ENCODE assay signal across 18 cellular contexts in the genomic region with DNA sequence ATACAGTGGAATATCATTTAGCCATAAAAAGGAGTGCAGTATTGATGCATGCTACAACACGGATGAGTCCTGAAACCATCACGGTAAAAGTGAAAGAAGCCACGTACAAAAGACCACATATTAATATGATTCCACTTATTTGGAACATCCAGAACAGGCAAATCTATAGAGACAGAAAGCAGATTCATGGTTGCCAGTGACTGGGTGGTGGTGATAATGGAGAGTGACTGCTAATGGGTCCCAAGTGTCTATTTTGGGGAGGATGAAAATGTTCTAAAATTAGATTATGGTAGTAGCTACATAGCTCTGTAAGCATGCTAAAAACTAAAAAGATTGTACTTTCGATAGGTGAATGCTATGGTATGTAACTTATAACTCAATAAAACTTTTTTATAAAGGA. TPM values are rescaled to one million over a fixed set of nuclear protein-coding genes. Genes with fewer than 3 reads are reported as not detected.
DNase-seq lines count a peak whose midpoint lies in the region; ATAC-seq and TF ChIP-seq lines count a peak whose summit lies in the region.
"Had no signal": no experiment of that assay in that cellular context is flagged by ENCODE, and none has a peak within 500 bp of the region (broad histone marks: within the 10 kb centered on the region; RNA-seq: fewer than 3 reads in every experiment).

No MANE protein-coding gene starts in this region.

- H3K27me3 Mint-ChIP-seq in activated CD8-positive, alpha-beta T cell treated with anti-CD3 and anti-CD28 coated beads for 36 hours, result no peaks in the 10 kb centered on the region
- no peaks in the 10 kb centered on the region for H3K27me3 Mint-ChIP-seq in activated CD8-positive, alpha-beta T cell treated with anti-CD3 and anti-CD28 coated beads, Interleukin-2, amount 10 ng/mL, durations not matched to agents 7 days and 5 days (ENCODE audit: low read depth)
- H3K27me3 Mint-ChIP-seq in CD4-positive, alpha-beta T cell, result no peaks in the 10 kb centered on the region
- no peaks in the 10 kb centered on the region for H3K27me3 Mint-ChIP-seq in activated T-helper 1 cell treated with anti-CD3 and anti-CD28 coated beads, Interleukin-12 subunit alpha, Interleukin-12 subunit beta, Interleukin-2, Interleukin-4 antibody, amounts not matched to agents 30 ng/mL and 10 ng/mL and 1 ng/mL, durations not matched to agents 14 hours and 24 hours and 36 hours (ENCODE audit: insufficient read depth)
- H3K27me3 Mint-ChIP-seq in immature natural killer cell (ENCODE audit: low read depth in 3 of 3), result peaks cover 0 to 11% (median 7%) of the 10 kb centered on the region in 3 donors

- in situ Hi-C loops in mammary epithelial cell (cut with MboI; ENCODE audit: low sequenced_read_pairs in 2 of 2), result no loop called here

- no peak for ATAC-seq in activated CD8-positive, alpha-beta T cell treated with anti-CD3 and anti-CD28 coated beads for 36 hours
- no peak for ATAC-seq in activated CD8-positive, alpha-beta T cell treated with anti-CD3 and anti-CD28 coated beads, Interleukin-2, amount 10 ng/mL, durations not matched to agents 7 days and 5 days
- ATAC-seq in CD4-positive, alpha-beta T cell (ENCODE audit: poor library complexity), result no peak
- ATAC-seq: GM23338, HCT116 had no signal

- H3K4me3 Mint-ChIP-seq in activated CD8-positive, alpha-beta T cell treated with anti-CD3 and anti-CD28 coated beads for 36 hours, result no peak overlapping the region
- H3K4me3 Mint-ChIP-seq in activated CD8-positive, alpha-beta T cell treated with anti-CD3 and anti-CD28 coated beads, Interleukin-2, amount 10 ng/mL, durations not matched to agents 7 days and 5 days, result no peak overlapping the region
- H3K4me3 Mint-ChIP-seq in CD4-positive, alpha-beta T cell, result no peak overlapping the region
- H3K4me3 Mint-ChIP-seq in activated T-helper 1 cell treated with anti-CD3 and anti-CD28 coated beads, Interleukin-12 subunit alpha, Interleukin-12 subunit beta, Interleukin-2, Interleukin-4 antibody, amounts not matched to agents 30 ng/mL and 10 ng/mL and 1 ng/mL, durations not matched to agents 14 hours and 24 hours and 36 hours, result peak overlapping the region; percentile 4
- peak overlapping the region; percentile 29 to 60 (median 46) for H3K4me3 Mint-ChIP-seq in immature natural killer cell
- H3K4me3 Mint-ChIP-seq: GM23338 had no signal

- H3K27ac Mint-ChIP-seq in activated CD8-positive, alpha-beta T cell treated with anti-CD3 and anti-CD28 coated beads for 36 hours, result peak overlapping the region; percentile 96
- no peak overlapping the region for H3K27ac Mint-ChIP-seq in activated CD8-positive, alpha-beta T cell treated with anti-CD3 and anti-CD28 coated beads, Interleukin-2, amount 10 ng/mL, durations not matched to agents 7 days and 5 days
- peak overlapping the region; percentile 69 for H3K27ac Mint-ChIP-seq in CD4-positive, alpha-beta T cell
- H3K27ac Mint-ChIP-seq in activated T-helper 1 cell treated with anti-CD3 and anti-CD28 coated beads, Interleukin-12 subunit alpha, Interleukin-12 subunit beta, Interleukin-2, Interleukin-4 antibody, amounts not matched to agents 30 ng/mL and 10 ng/mL and 1 ng/mL, durations not matched to agents 14 hours and 24 hours and 36 hours, result no peak overlapping the region
- H3K27ac Mint-ChIP-seq in immature natural killer cell, result peak overlapping the region in 5 of 6 donors; percentile 17 to 81 (median 76)
- H3K27ac Mint-ChIP-seq: GM23338 had no signal

- H3K9ac ChIP-seq in mammary epithelial cell (ENCODE audit: insufficient read depth, low read length), result no peak overlapping the region

- no peak for DNase-seq in activated CD8-positive, alpha-beta T cell treated with anti-CD3 and anti-CD28 coated beads for 36 hours
- no peak for DNase-seq in activated CD8-positive, alpha-beta T cell treated with anti-CD3 and anti-CD28 coated beads, Interleukin-2, amount 10 ng/mL, durations not matched to agents 7 days and 5 days
- no peak for DNase-seq in CD4-positive, alpha-beta T cell
- no peak for DNase-seq in activated T-helper 1 cell treated with anti-CD3 and anti-CD28 coated beads, Interleukin-12 subunit alpha, Interleukin-12 subunit beta, Interleukin-2, Interleukin-4 antibody, amounts not matched to agents 30 ng/mL and 10 ng/mL and 1 ng/mL, durations not matched to agents 14 hours and 24 hours and 36 hours (ENCODE audit: low spot score)
- DNase-seq in immature natural killer cell (no peak), NCI-H2171 (lab: John Stamatoyannopoulos, UW) (no peak), mammary epithelial cell (no peak)
- DNase-seq in activated CD4-positive, CD25-positive, alpha-beta regulatory T cell treated with anti-CD3 and anti-CD28 coated beads, Interleukin-2, amount 50 U/mL, for 72 hours, result no peak
- DNase-seq: DMS 273 treated with DMSO at 0.1 percent for 48 hours, GF-D8, NCI-H1417 treated with DMSO at 0.1 percent for 48 hours, NCI-H2029, NCI-H510A treated with DMSO at 0.1 percent for 48 hours, NCI-H82, PC-9 had no signal

- POLR2A ChIA-PET in activated CD8-positive, alpha-beta T cell treated with anti-CD3 and anti-CD28 coated beads for 36 hours (lab: Charles Lee), result interaction anchor here (0.6 to 1.8 kb wide), 7 partner anchors 8 to 84 kb away, joined by 3 to 6 read pairs (median 5); no protein-coding TSS in a partner anchor
- POLR2A ChIA-PET in activated CD8-positive, alpha-beta T cell treated with anti-CD3 and anti-CD28 coated beads, Interleukin-2, amount 10 ng/mL, durations not matched to agents 7 days and 5 days (lab: Charles Lee), result no interaction called here
- POLR2A ChIA-PET in CD4-positive, alpha-beta T cell (lab: Charles Lee), result no interaction called here

- intact Hi-C loops in activated CD8-positive, alpha-beta T cell treated with anti-CD3 and anti-CD28 coated beads for 36 hours (cut with micrococcal nuclease), result no loop called here
- intact Hi-C loops in CD4-positive, alpha-beta T cell (cut with DNase I, micrococcal nuclease), result no loop called here
- intact Hi-C loops in activated T-helper 1 cell treated with anti-CD3 and anti-CD28 coated beads, Interleukin-12 subunit alpha, Interleukin-12 subunit beta, Interleukin-2, Interleukin-4 antibody, amounts not matched to agents 30 ng/mL and 10 ng/mL and 1 ng/mL, durations not matched to agents 14 hours and 24 hours and 36 hours (cut with micrococcal nuclease), result no loop called here
- intact Hi-C loops in mammary epithelial cell (cut with micrococcal nuclease), result no loop called here

- no peak overlapping the region for H3K4me2 ChIP-seq in mammary epithelial cell (ENCODE audit: insufficient read depth, low read depth, low read length)
- H3K4me2 ChIP-seq: GM23338, PC-9 had no signal

- peaks cover 81% of the 10 kb centered on the region for H3K4me1 Mint-ChIP-seq in activated CD8-positive, alpha-beta T cell treated with anti-CD3 and anti-CD28 coated beads for 36 hours (ENCODE audit: low read depth)
- H3K4me1 Mint-ChIP-seq in activated CD8-positive, alpha-beta T cell treated with anti-CD3 and anti-CD28 coated beads, Interleukin-2, amount 10 ng/mL, durations not matched to agents 7 days and 5 days (ENCODE audit: low read depth), result peaks cover 68% of the 10 kb centered on the region
- H3K4me1 Mint-ChIP-seq in CD4-positive, alpha-beta T cell (ENCODE audit: low read depth), result peaks cover 77% of the 10 kb centered on the region
- H3K4me1 Mint-ChIP-seq in activated T-helper 1 cell treated with anti-CD3 and anti-CD28 coated beads, Interleukin-12 subunit alpha, Interleukin-12 subunit beta, Interleukin-2, Interleukin-4 antibody, amounts not matched to agents 30 ng/mL and 10 ng/mL and 1 ng/mL, durations not matched to agents 14 hours and 24 hours and 36 hours (ENCODE audit: low read depth), result peaks cover 39% of the 10 kb centered on the region
- H3K4me1 Mint-ChIP-seq in immature natural killer cell, result peaks cover 80 to 89% of the 10 kb centered on the region in 2 donors

- no peaks in the 10 kb centered on the region for H4K20me1 ChIP-seq in mammary epithelial cell (ENCODE audit: insufficient read depth, low read length)
- H4K20me1 ChIP-seq: BLaER1 treated with 17β-estradiol and CSF1 and Interleukin-3, amounts not matched to agents 10 nM and 100 nM had no signal

- WGBS in mammary epithelial cell (ENCODE audit: low coverage, missing lambda C conversion rate), result 77% methylated on average over 4 of the region's 4 CpGs

- H3K27me3 ChIP-seq in CD4-positive, alpha-beta T cell (ENCODE audit: control insufficient read depth, insufficient read depth, low read length), result no peaks in the 10 kb centered on the region
- H3K27me3 ChIP-seq in mammary epithelial cell (ENCODE audit: insufficient read depth, low read length), result no peaks in the 10 kb centered on the region
- H3K27me3 ChIP-seq: BLaER1 treated with 17β-estradiol and CSF1 and Interleukin-3, amounts not matched to agents 10 nM and 100 nM had no signal

- H3K4me1 ChIP-seq in mammary epithelial cell (ENCODE audit: insufficient read depth, low read length), result no peaks in the 10 kb centered on the region

- H3K9me3 ChIP-seq in CD4-positive, alpha-beta T cell (ENCODE audit: control insufficient read depth, low read length), result no peaks in the 10 kb centered on the region
- no peaks in the 10 kb centered on the region for H3K9me3 ChIP-seq in mammary epithelial cell (replicated peaks; ENCODE audit: insufficient read depth, low read length)

- H3K36me3 ChIP-seq in mammary epithelial cell (ENCODE audit: insufficient read depth, low read length), result no peaks in the 10 kb centered on the region

- H3K4me3 ChIP-seq in mammary epithelial cell (replicated peaks in 1 of 3; ENCODE audit: insufficient read depth in 1 of 3, low read depth in 2 of 3, low read length in 3 of 3), result no peak overlapping the region
- H3K4me3 ChIP-seq: BLaER1 treated with 17β-estradiol and CSF1 and Interleukin-3, amounts not matched to agents 10 nM and 100 nM; GM23338; PC-9 had no signal

- peaks cover 39% of the 10 kb centered on the region for H3K36me3 Mint-ChIP-seq in activated CD8-positive, alpha-beta T cell treated with anti-CD3 and anti-CD28 coated beads for 36 hours (ENCODE audit: low read depth)
- H3K36me3 Mint-ChIP-seq in activated CD8-positive, alpha-beta T cell treated with anti-CD3 and anti-CD28 coated beads, Interleukin-2, amount 10 ng/mL, durations not matched to agents 7 days and 5 days (ENCODE audit: low read depth), result peaks cover 23% of the 10 kb centered on the region
- peaks cover 77% of the 10 kb centered on the region for H3K36me3 Mint-ChIP-seq in CD4-positive, alpha-beta T cell (ENCODE audit: low read depth)
- peaks cover 16% of the 10 kb centered on the region for H3K36me3 Mint-ChIP-seq in activated T-helper 1 cell treated with anti-CD3 and anti-CD28 coated beads, Interleukin-12 subunit alpha, Interleukin-12 subunit beta, Interleukin-2, Interleukin-4 antibody, amounts not matched to agents 30 ng/mL and 10 ng/mL and 1 ng/mL, durations not matched to agents 14 hours and 24 hours and 36 hours (ENCODE audit: low read depth)
- H3K36me3 Mint-ChIP-seq in immature natural killer cell, result peaks cover 5 to 16% (median 5%) of the 10 kb centered on the region in 3 donors

- H3K27ac ChIP-seq in CD4-positive, alpha-beta T cell (ENCODE audit: low read depth, low read length), result no peak overlapping the region
- H3K27ac ChIP-seq in mammary epithelial cell (ENCODE audit: insufficient read depth, low read depth, low read length), result no peak overlapping the region
- H3K27ac ChIP-seq: PC-9 had no signal

- dilution Hi-C loops in mammary epithelial cell (cut with HindIII; ENCODE audit: low sequenced_read_pairs), result loop anchor here (5.0 kb wide), 1 partner anchor 88 kb away; no protein-coding TSS in a partner anchor

- H3K9me3 Mint-ChIP-seq in activated CD8-positive, alpha-beta T cell treated with anti-CD3 and anti-CD28 coated beads for 36 hours, result peaks cover 3% of the 10 kb centered on the region
- H3K9me3 Mint-ChIP-seq in activated CD8-positive, alpha-beta T cell treated with anti-CD3 and anti-CD28 coated beads, Interleukin-2, amount 10 ng/mL, durations not matched to agents 7 days and 5 days (ENCODE audit: insufficient read depth), result peaks cover 5% of the 10 kb centered on the region
- H3K9me3 Mint-ChIP-seq in CD4-positive, alpha-beta T cell, result no peaks in the 10 kb centered on the region
- H3K9me3 Mint-ChIP-seq in activated T-helper 1 cell treated with anti-CD3 and anti-CD28 coated beads, Interleukin-12 subunit alpha, Interleukin-12 subunit beta, Interleukin-2, Interleukin-4 antibody, amounts not matched to agents 30 ng/mL and 10 ng/mL and 1 ng/mL, durations not matched to agents 14 hours and 24 hours and 36 hours, result peaks cover 9% of the 10 kb centered on the region
- H3K9me3 Mint-ChIP-seq in immature natural killer cell, result no peaks in the 10 kb centered on the region
- H3K9me3 Mint-ChIP-seq: GM23338 had no signal

- CTCF ChIA-PET in activated CD8-positive, alpha-beta T cell treated with anti-CD3 and anti-CD28 coated beads for 36 hours (lab: Charles Lee), result interaction anchor here (1.0 to 1.6 kb wide), 4 partner anchors 10 to 83 kb away, joined by 3 to 5 read pairs (median 4); a partner anchor contains a TSS
- CTCF ChIA-PET in activated CD8-positive, alpha-beta T cell treated with anti-CD3 and anti-CD28 coated beads, Interleukin-2, amount 10 ng/mL, durations not matched to agents 7 days and 5 days (lab: Charles Lee), result interaction anchor here (0.9 kb wide), 1 partner anchor 39 kb away, joined by 3 read pairs; a partner anchor contains a TSS
- CTCF ChIA-PET in CD4-positive, alpha-beta T cell (lab: Charles Lee), result no interaction called here
- CTCF ChIA-PET in mammary epithelial cell (lab: Charles Lee; ENCODE audit: low non-redundant PET), result no interaction called here

- TF ChIP-seq CTCF in activated CD8-positive, alpha-beta T cell treated with anti-CD3 and anti-CD28 coated beads for 36 hours (IDR thresholded peaks at IDR 0.05), result no peak
- no peak for TF ChIP-seq CTCF in CD4-positive, alpha-beta T cell (IDR thresholded peaks at IDR 0.05)
- TF ChIP-seq CTCF in mammary epithelial cell (conservative IDR thresholded peaks at IDR 0.05 in 1 of 2, IDR thresholded peaks at IDR 0.05 in 1 of 2; ENCODE audit: extremely low read depth in 1 of 2, insufficient read depth in 1 of 2, low read depth in 1 of 2, low read length in 2 of 2), result no peak

- no peaks in the 10 kb centered on the region for H3K79me2 ChIP-seq in mammary epithelial cell (ENCODE audit: insufficient read depth, low read length)

- BruUV-seq in mammary epithelial cell (replicated peaks; lab: Mats Ljungman, UMichigan), result no TSS peak

- no peak overlapping the region for H2AFZ ChIP-seq in mammary epithelial cell (ENCODE audit: low read depth, low read length)
- H2AFZ ChIP-seq: GM23338, PC-9 had no signal

RNA-seq across cellular contexts. Expression of a gene that starts 18.4 kb away (rescaled TPM):
- total RNA-seq in activated CD8-positive, alpha-beta T cell treated with anti-CD3 and anti-CD28 coated beads for 36 hours, result 100 to 1,000 TPM; 457 to 459 TPM
- 100 to 1,000 TPM; 441 to 462 TPM for total RNA-seq in activated CD8-positive, alpha-beta T cell treated with anti-CD3 and anti-CD28 coated beads, Interleukin-2, amount 10 ng/mL, durations not matched to agents 7 days and 5 days
- total RNA-seq in CD4-positive, alpha-beta T cell, result 100 to 1,000 TPM; 247 to 248 TPM
- total RNA-seq in activated T-helper 1 cell treated with anti-CD3 and anti-CD28 coated beads, Interleukin-12 subunit alpha, Interleukin-12 subunit beta, Interleukin-2, Interleukin-4 antibody, amounts not matched to agents 30 ng/mL and 10 ng/mL and 1 ng/mL, durations not matched to agents 14 hours and 24 hours and 36 hours, result 351 and 356 TPM in 2 replicates
- polyA plus RNA-seq in immature natural killer cell (1,000 to 10,000 TPM in 2 of 3 donors, 100 to 1,000 TPM in 1; 782 to 1,087 (median 1,041) TPM), mammary epithelial cell (123 TPM)
- total RNA-seq in mammary epithelial cell, result 10 to 100 TPM; 45.7 to 80.3 TPM
- polyA minus RNA-seq in mammary epithelial cell, result 39.2 TPM

RNA-seq across cellular contexts. Expression of a gene that starts 38.7 kb away (rescaled TPM):
- 10 to 100 TPM; 56.4 to 59.5 TPM for total RNA-seq in activated CD8-positive, alpha-beta T cell treated with anti-CD3 and anti-CD28 coated beads for 36 hours
- 10 to 100 TPM; 39.4 to 43.1 TPM for total RNA-seq in activated CD8-positive, alpha-beta T cell treated with anti-CD3 and anti-CD28 coated beads, Interleukin-2, amount 10 ng/mL, durations not matched to agents 7 days and 5 days
- total RNA-seq in CD4-positive, alpha-beta T cell, result 1 to 10 TPM; 1.2 to 1.6 TPM
- total RNA-seq in activated T-helper 1 cell treated with anti-CD3 and anti-CD28 coated beads, Interleukin-12 subunit alpha, Interleukin-12 subunit beta, Interleukin-2, Interleukin-4 antibody, amounts not matched to agents 30 ng/mL and 10 ng/mL and 1 ng/mL, durations not matched to agents 14 hours and 24 hours and 36 hours, result 82.9 and 88.5 TPM in 2 replicates
- polyA plus RNA-seq in immature natural killer cell (10 to 100 TPM; 10.1 to 16.5 (median 15.9) TPM), mammary epithelial cell (39.0 TPM)
- total RNA-seq in mammary epithelial cell, result 10 to 100 TPM; 14.2 to 52.5 TPM
- 95.2 TPM for polyA minus RNA-seq in mammary epithelial cell

RNA-seq across cellular contexts. Expression of a gene that starts 39.1 kb away (rescaled TPM):
- total RNA-seq in activated CD8-positive, alpha-beta T cell treated with anti-CD3 and anti-CD28 coated beads for 36 hours, result 10 to 100 TPM; 23.4 to 28.0 TPM
- 10 to 100 TPM; 20.6 to 22.3 TPM for total RNA-seq in activated CD8-positive, alpha-beta T cell treated with anti-CD3 and anti-CD28 coated beads, Interleukin-2, amount 10 ng/mL, durations not matched to agents 7 days and 5 days
- 1 to 10 TPM; 1.3 to 1.6 TPM for total RNA-seq in CD4-positive, alpha-beta T cell
- 19.0 and 23.8 TPM in 2 replicates for total RNA-seq in activated T-helper 1 cell treated with anti-CD3 and anti-CD28 coated beads, Interleukin-12 subunit alpha, Interleukin-12 subunit beta, Interleukin-2, Interleukin-4 antibody, amounts not matched to agents 30 ng/mL and 10 ng/mL and 1 ng/mL, durations not matched to agents 14 hours and 24 hours and 36 hours
- polyA plus RNA-seq in immature natural killer cell (10 to 100 TPM in 2 of 3 donors, 1 to 10 TPM in 1; 5.9 to 11.5 (median 11.2) TPM), mammary epithelial cell (24.5 TPM)
- total RNA-seq in mammary epithelial cell, result 10 to 100 TPM; 22.4 to 23.7 TPM
- polyA minus RNA-seq in mammary epithelial cell, result 60.3 TPM

Comparison
In these comparisons a context has a peak if more than half of its experiments do, and no peak if none do; other contexts are left out.
1. H3K27ac Mint-ChIP-seq: peak in activated CD8-positive, alpha-beta T cell treated with anti-CD3 and anti-CD28 coated beads for 36 hours (single experiment), CD4-positive, alpha-beta T cell (single experiment) and immature natural killer cell (5 of 6); none in activated CD8-positive, alpha-beta T cell treated with anti-CD3 and anti-CD28 coated beads, Interleukin-2, amount 10 ng/mL, durations not matched to agents 7 days and 5 days (single experiment) and activated T-helper 1 cell treated with anti-CD3 and anti-CD28 coated beads, Interleukin-12 subunit alpha, Interleukin-12 subunit beta, Interleukin-2, Interleukin-4 antibody, amounts not matched to agents 30 ng/mL and 10 ng/mL and 1 ng/mL, durations not matched to agents 14 hours and 24 hours and 36 hours (single experiment).
2. H3K4me3 Mint-ChIP-seq: peak in activated T-helper 1 cell treated with anti-CD3 and anti-CD28 coated beads, Interleukin-12 subunit alpha, Interleukin-12 subunit beta, Interleukin-2, Interleukin-4 antibody, amounts not matched to agents 30 ng/mL and 10 ng/mL and 1 ng/mL, durations not matched to agents 14 hours and 24 hours and 36 hours (single experiment) and immature natural killer cell (5 of 5); none in activated CD8-positive, alpha-beta T cell treated with anti-CD3 and anti-CD28 coated beads for 36 hours (single experiment), activated CD8-positive, alpha-beta T cell treated with anti-CD3 and anti-CD28 coated beads, Interleukin-2, amount 10 ng/mL, durations not matched to agents 7 days and 5 days (single experiment) and CD4-positive, alpha-beta T cell (single experiment).
3. RNA of a gene that starts 38.7 kb away (total RNA-seq): 82.9 to 88.5 TPM in activated T-helper 1 cell treated with anti-CD3 and anti-CD28 coated beads, Interleukin-12 subunit alpha, Interleukin-12 subunit beta, Interleukin-2, Interleukin-4 antibody, amounts not matched to agents 30 ng/mL and 10 ng/mL and 1 ng/mL, durations not matched to agents 14 hours and 24 hours and 36 hours, 56.4 to 59.5 TPM in activated CD8-positive, alpha-beta T cell treated with anti-CD3 and anti-CD28 coated beads for 36 hours, 14.2 to 52.5 TPM in mammary epithelial cell and 39.4 to 43.1 TPM in activated CD8-positive, alpha-beta T cell treated with anti-CD3 and anti-CD28 coated beads, Interleukin-2, amount 10 ng/mL, durations not matched to agents 7 days and 5 days; 1.2 to 1.6 TPM in CD4-positive, alpha-beta T cell; every median in the first group is over 4 times any median in the second.
4. CTCF ChIA-PET loops: an anchor here in activated CD8-positive, alpha-beta T cell treated with anti-CD3 and anti-CD28 coated beads for 36 hours (1.0 to 1.6 kb wide) and activated CD8-positive, alpha-beta T cell treated with anti-CD3 and anti-CD28 coated beads, Interleukin-2, amount 10 ng/mL, durations not matched to agents 7 days and 5 days (0.9 kb wide); none called in CD4-positive, alpha-beta T cell and mammary epithelial cell.